ENCODE assay signal across 8 cellular contexts in the genomic region with DNA sequence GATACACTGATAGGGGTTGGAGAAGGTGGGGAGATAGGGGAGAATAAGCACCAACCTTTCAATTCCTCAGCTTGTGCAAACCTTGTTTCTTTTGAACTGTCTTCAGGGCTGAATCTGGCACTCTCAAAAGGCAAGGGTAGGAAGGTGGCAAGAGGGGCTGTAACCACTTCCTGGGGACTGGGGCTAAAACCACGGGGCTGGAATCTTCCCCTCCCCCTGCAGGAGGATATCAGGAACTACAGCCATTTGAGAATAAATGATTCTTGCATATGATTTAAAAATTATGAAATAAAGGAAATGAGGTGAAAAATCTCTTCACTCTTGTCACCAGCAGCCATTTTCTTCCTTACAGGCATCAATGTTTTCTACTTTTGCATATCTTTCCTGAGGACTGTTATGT. TPM values are rescaled to one million over a fixed set of nuclear protein-coding genes. Genes with fewer than 3 reads are reported as not detected.
DNase-seq lines count a peak whose midpoint lies in the region; ATAC-seq and TF ChIP-seq lines count a peak whose summit lies in the region.

No MANE protein-coding gene starts in this region.

- peaks cover 17% of the 10 kb centered on the region for H3K4me1 Mint-ChIP-seq in stimulated activated effector memory CD8-positive, alpha-beta T cell treated with anti-CD3 and anti-CD28 coated beads, Interleukin-12 subunit alpha, Interleukin-12 subunit beta, amount 100 ng/mL, for 72 hours

- TF ChIP-seq CTCF in GM12875 (IDR thresholded peaks at IDR 0.05; ENCODE audit: borderline replicate concordance, insufficient read depth, low read depth, low read length) (peak; percentile 49; the same call in 1 of the 2 replicates), fibroblast of villous mesenchyme (IDR thresholded peaks at IDR 0.05; ENCODE audit: insufficient read depth, low read depth, low read length) (peak; percentile 83)

- no peaks in the 10 kb centered on the region for H3K36me3 Mint-ChIP-seq in stimulated activated effector memory CD8-positive, alpha-beta T cell treated with anti-CD3 and anti-CD28 coated beads, Interleukin-12 subunit alpha, Interleukin-12 subunit beta, amount 100 ng/mL, for 72 hours

- H3K4me3 ChIP-seq in GM12875 (ENCODE audit: low read depth, low read length) (no peak overlapping the region), fibroblast of villous mesenchyme (ENCODE audit: low read depth, low read length) (no peak overlapping the region)

- ATAC-seq in SK-N-SH treated with all-trans-retinoic acid at 6 μM for 48 hours, result peak; percentile 24; the same call in 1 of the 3 replicates
- peak; percentile 53 for ATAC-seq in stimulated activated effector memory CD8-positive, alpha-beta T cell treated with anti-CD3 and anti-CD28 coated beads, Interleukin-12 subunit alpha, Interleukin-12 subunit beta, amount 100 ng/mL, for 72 hours
- no peak for ATAC-seq in GM21447 (IDR thresholded peaks at IDR 0.05; ENCODE audit: unreplicated experiment)
- ATAC-seq in HG02973 (IDR thresholded peaks at IDR 0.05; ENCODE audit: unreplicated experiment), result no peak

- H3K4me3 Mint-ChIP-seq in stimulated activated effector memory CD8-positive, alpha-beta T cell treated with anti-CD3 and anti-CD28 coated beads, Interleukin-12 subunit alpha, Interleukin-12 subunit beta, amount 100 ng/mL, for 72 hours, result no peak overlapping the region

- H3K27ac Mint-ChIP-seq in stimulated activated effector memory CD8-positive, alpha-beta T cell treated with anti-CD3 and anti-CD28 coated beads, Interleukin-12 subunit alpha, Interleukin-12 subunit beta, amount 100 ng/mL, for 72 hours, result no peak overlapping the region

- no peaks in the 10 kb centered on the region for H3K9me3 Mint-ChIP-seq in stimulated activated effector memory CD8-positive, alpha-beta T cell treated with anti-CD3 and anti-CD28 coated beads, Interleukin-12 subunit alpha, Interleukin-12 subunit beta, amount 100 ng/mL, for 72 hours

- DNase-seq in AG20443 (ENCODE audit: low spot score) (peak; percentile 60), fibroblast of villous mesenchyme (ENCODE audit: low read depth) (no peak)
- DNase-seq in stimulated activated effector memory CD8-positive, alpha-beta T cell treated with anti-CD3 and anti-CD28 coated beads, Interleukin-12 subunit alpha, Interleukin-12 subunit beta, amount 100 ng/mL, for 72 hours (ENCODE audit: low spot score in 2 of 2), result no peak
- no peak for DNase-seq in effector CD8-positive, alpha-beta T cell (lab: John Stamatoyannopoulos, UW)

TF ChIP-seq in SK-N-SH treated with all-trans-retinoic acid at 6 μM for 48 hours, 23 proteins besides CTCF, POLR2A, EP300 and RAD21:
- TF ChIP-seq SNAI2 (CRISPR knock-in tag; IDR thresholded peaks at IDR 0.05) (no peak), TCF4 (CRISPR knock-in tag; IDR thresholded peaks at IDR 0.05; ENCODE audit: borderline replicate concordance) (no peak), CSDC2 (CRISPR knock-in tag; IDR thresholded peaks at IDR 0.05) (no peak), ZNF565 (CRISPR knock-in tag; conservative IDR thresholded peaks at IDR 0.05; ENCODE audit: low read depth) (no peak), BACH2 (CRISPR knock-in tag; IDR thresholded peaks at IDR 0.05; ENCODE audit: borderline replicate concordance) (no peak), TOX (CRISPR knock-in tag; IDR thresholded peaks at IDR 0.05; ENCODE audit: borderline replicate concordance) (no peak), ISL1 (CRISPR knock-in tag; IDR thresholded peaks at IDR 0.05) (no peak), ZNF70 (CRISPR knock-in tag; IDR thresholded peaks at IDR 0.05) (no peak), RARB (CRISPR knock-in tag; IDR thresholded peaks at IDR 0.05) (no peak), ZFP30 (CRISPR knock-in tag; IDR thresholded peaks at IDR 0.05) (no peak), ESRRG (CRISPR knock-in tag; IDR thresholded peaks at IDR 0.05) (no peak)
- TF ChIP-seq, protein P1, sequence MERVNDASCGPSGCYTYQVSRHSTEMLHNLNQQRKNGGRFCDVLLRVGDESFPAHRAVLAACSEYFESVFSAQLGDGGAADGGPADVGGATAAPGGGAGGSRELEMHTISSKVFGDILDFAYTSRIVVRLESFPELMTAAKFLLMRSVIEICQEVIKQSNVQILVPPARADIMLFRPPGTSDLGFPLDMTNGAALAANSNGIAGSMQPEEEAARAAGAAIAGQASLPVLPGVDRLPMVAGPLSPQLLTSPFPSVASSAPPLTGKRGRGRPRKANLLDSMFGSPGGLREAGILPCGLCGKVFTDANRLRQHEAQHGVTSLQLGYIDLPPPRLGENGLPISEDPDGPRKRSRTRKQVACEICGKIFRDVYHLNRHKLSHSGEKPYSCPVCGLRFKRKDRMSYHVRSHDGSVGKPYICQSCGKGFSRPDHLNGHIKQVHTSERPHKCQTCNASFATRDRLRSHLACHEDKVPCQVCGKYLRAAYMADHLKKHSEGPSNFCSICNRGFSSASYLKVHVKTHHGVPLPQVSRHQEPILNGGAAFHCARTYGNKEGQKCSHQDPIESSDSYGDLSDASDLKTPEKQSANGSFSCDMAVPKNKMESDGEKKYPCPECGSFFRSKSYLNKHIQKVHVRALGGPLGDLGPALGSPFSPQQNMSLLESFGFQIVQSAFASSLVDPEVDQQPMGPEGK (CRISPR knock-in tag; IDR thresholded peaks at IDR 0.05; ENCODE audit: borderline replicate concordance), result no peak
- TF ChIP-seq, protein P2, sequence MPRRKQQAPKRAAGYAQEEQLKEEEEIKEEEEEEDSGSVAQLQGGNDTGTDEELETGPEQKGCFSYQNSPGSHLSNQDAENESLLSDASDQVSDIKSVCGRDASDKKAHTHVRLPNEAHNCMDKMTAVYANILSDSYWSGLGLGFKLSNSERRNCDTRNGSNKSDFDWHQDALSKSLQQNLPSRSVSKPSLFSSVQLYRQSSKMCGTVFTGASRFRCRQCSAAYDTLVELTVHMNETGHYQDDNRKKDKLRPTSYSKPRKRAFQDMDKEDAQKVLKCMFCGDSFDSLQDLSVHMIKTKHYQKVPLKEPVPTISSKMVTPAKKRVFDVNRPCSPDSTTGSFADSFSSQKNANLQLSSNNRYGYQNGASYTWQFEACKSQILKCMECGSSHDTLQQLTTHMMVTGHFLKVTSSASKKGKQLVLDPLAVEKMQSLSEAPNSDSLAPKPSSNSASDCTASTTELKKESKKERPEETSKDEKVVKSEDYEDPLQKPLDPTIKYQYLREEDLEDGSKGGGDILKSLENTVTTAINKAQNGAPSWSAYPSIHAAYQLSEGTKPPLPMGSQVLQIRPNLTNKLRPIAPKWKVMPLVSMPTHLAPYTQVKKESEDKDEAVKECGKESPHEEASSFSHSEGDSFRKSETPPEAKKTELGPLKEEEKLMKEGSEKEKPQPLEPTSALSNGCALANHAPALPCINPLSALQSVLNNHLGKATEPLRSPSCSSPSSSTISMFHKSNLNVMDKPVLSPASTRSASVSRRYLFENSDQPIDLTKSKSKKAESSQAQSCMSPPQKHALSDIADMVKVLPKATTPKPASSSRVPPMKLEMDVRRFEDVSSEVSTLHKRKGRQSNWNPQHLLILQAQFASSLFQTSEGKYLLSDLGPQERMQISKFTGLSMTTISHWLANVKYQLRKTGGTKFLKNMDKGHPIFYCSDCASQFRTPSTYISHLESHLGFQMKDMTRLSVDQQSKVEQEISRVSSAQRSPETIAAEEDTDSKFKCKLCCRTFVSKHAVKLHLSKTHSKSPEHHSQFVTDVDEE (CRISPR knock-in tag; IDR thresholded peaks at IDR 0.05), result no peak
- TF ChIP-seq, protein P3, sequence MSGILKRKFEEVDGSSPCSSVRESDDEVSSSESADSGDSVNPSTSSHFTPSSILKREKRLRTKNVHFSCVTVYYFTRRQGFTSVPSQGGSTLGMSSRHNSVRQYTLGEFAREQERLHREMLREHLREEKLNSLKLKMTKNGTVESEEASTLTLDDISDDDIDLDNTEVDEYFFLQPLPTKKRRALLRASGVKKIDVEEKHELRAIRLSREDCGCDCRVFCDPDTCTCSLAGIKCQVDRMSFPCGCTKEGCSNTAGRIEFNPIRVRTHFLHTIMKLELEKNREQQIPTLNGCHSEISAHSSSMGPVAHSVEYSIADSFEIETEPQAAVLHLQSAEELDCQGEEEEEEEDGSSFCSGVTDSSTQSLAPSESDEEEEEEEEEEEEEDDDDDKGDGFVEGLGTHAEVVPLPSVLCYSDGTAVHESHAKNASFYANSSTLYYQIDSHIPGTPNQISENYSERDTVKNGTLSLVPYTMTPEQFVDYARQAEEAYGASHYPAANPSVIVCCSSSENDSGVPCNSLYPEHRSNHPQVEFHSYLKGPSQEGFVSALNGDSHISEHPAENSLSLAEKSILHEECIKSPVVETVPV (CRISPR knock-in tag; IDR thresholded peaks at IDR 0.05), result no peak
- TF ChIP-seq, protein P4, sequence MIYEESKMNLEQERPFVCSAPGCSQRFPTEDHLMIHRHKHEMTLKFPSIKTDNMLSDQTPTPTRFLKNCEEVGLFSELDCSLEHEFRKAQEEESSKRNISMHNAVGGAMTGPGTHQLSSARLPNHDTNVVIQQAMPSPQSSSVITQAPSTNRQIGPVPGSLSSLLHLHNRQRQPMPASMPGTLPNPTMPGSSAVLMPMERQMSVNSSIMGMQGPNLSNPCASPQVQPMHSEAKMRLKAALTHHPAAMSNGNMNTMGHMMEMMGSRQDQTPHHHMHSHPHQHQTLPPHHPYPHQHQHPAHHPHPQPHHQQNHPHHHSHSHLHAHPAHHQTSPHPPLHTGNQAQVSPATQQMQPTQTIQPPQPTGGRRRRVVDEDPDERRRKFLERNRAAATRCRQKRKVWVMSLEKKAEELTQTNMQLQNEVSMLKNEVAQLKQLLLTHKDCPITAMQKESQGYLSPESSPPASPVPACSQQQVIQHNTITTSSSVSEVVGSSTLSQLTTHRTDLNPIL (CRISPR knock-in tag; IDR thresholded peaks at IDR 0.05; ENCODE audit: low read depth), result no peak
- TF ChIP-seq, protein P5, sequence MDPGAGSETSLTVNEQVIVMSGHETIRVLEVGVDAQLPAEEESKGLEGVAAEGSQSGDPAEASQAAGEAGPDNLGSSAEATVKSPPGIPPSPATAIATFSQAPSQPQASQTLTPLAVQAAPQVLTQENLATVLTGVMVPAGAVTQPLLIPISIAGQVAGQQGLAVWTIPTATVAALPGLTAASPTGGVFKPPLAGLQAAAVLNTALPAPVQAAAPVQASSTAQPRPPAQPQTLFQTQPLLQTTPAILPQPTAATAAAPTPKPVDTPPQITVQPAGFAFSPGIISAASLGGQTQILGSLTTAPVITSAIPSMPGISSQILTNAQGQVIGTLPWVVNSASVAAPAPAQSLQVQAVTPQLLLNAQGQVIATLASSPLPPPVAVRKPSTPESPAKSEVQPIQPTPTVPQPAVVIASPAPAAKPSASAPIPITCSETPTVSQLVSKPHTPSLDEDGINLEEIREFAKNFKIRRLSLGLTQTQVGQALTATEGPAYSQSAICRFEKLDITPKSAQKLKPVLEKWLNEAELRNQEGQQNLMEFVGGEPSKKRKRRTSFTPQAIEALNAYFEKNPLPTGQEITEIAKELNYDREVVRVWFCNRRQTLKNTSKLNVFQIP (CRISPR knock-in tag; IDR thresholded peaks at IDR 0.05; ENCODE audit: borderline replicate concordance, low read depth), result no peak

RNA-seq across cellular contexts. Expression of a gene that starts 50.8 kb away (rescaled TPM):
- 6.8 and 9.1 TPM in 2 replicates for total RNA-seq in fibroblast of villous mesenchyme

Comparison
In these comparisons a context has a peak if more than half of its experiments do, and no peak if none do; other contexts are left out.
1. ATAC-seq: peak in SK-N-SH treated with all-trans-retinoic acid at 6 μM for 48 hours (single experiment) and stimulated activated effector memory CD8-positive, alpha-beta T cell treated with anti-CD3 and anti-CD28 coated beads, Interleukin-12 subunit alpha, Interleukin-12 subunit beta, amount 100 ng/mL, for 72 hours (single experiment); none in GM21447 (single experiment) and HG02973 (single experiment).